8 cellular contexts compared by ENCODE assay signal in genomic region chr10:68471586-68472408, GRCh38. TPM values are rescaled to one million over a fixed set of nuclear protein-coding genes. Genes with fewer than 3 reads are reported as not detected.
DNase-seq lines count a peak whose midpoint lies in the region; ATAC-seq and TF ChIP-seq lines count a peak whose summit lies in the region.

TSS of gene DNA2 (minus strand) at chr10:68471973. CDS start at chr10:68471864, 109 bp downstream.

- no peak for TF ChIP-seq CTCF in foreskin keratinocyte (conservative IDR thresholded peaks at IDR 0.05)

- H3K27ac ChIP-seq in SJCRH30, result peak within 1 kb of the TSS; percentile 85
- H3K27ac ChIP-seq in foreskin keratinocyte, result peak within 1 kb of the TSS; percentile 79
- peak within 1 kb of the TSS; percentile 98 for H3K27ac ChIP-seq in neuronal stem cell (replicated peaks; ENCODE audit: low read length)
- H3K27ac ChIP-seq in substantia nigra (ENCODE audit: low read depth, low read length, poor library complexity, severe bottlenecking), result peak within 1 kb of the TSS; percentile 58

- peak within 1 kb of the TSS; percentile 96 for H3K23ac ChIP-seq in neuronal stem cell (ENCODE audit: low read depth, low read length, poor library complexity)

- H3K14ac ChIP-seq in neuronal stem cell (ENCODE audit: low read length), result peak within 1 kb of the TSS; percentile 63

- no peaks in the 10 kb centered on the region for H3K79me1 ChIP-seq in neuronal stem cell (ENCODE audit: low read depth, low read length)

- H2BK12ac ChIP-seq in neuronal stem cell (ENCODE audit: low read length), result no peak within 1 kb of the TSS

- WGBS in neuronal stem cell (ENCODE audit: extremely low coverage in 2 of 2, insufficient read length in 2 of 2, insufficient replicate concordance in 1 of 2), 2 donors, result no CpG with 5 or more reads among the region's 46 CpGs

- H3K9me3 ChIP-seq in SJCRH30 (replicated peaks) (no peaks in the 10 kb centered on the region), neuronal stem cell (replicated peaks in 1 of 2; ENCODE audit: control insufficient read depth in 2 of 2, insufficient read depth in 1 of 2, low read depth in 1 of 2, low read length in 2 of 2) (no peaks in the 10 kb centered on the region)

- H3K4me1 ChIP-seq in SJCRH30 (no peaks in the 10 kb centered on the region), foreskin keratinocyte (no peaks in the 10 kb centered on the region), neuronal stem cell (ENCODE audit: control insufficient read depth in 2 of 2, insufficient read depth in 1 of 2, low read depth in 1 of 2, low read length in 2 of 2) (peaks cover 2 to 5% of the 10 kb centered on the region in 2 donors)

- ATAC-seq in foreskin keratinocyte, result peak; percentile 84

- DNase-seq in GDM1 (lab: John Stamatoyannopoulos, UW) (peak; percentile 72), H7 (peak; percentile 94), M059J (ENCODE audit: low read depth) (peak; percentile 80), SJCRH30 (peak; percentile 82 to 89), foreskin keratinocyte (peak; percentile 47 to 71), neuronal stem cell (ENCODE audit: low spot score) (peak; percentile 67), substantia nigra (lab: John Stamatoyannopoulos, UW) (peak in 48 of 49 donors; percentile 4 to 74 (median 48))
- DNase-seq in activated gamma-delta T cell treated with anti-CD3 and anti-CD28 coated beads, Interleukin-2, amount 50 U/mL, for 16 hours (ENCODE audit: low read depth), result peak; percentile 54

- peak within 1 kb of the TSS; percentile 84 for H3K4me3 ChIP-seq in H7 (ENCODE audit: insufficient read depth, low read depth, low read length)
- peak within 1 kb of the TSS; percentile 75 for H3K4me3 ChIP-seq in SJCRH30
- peak within 1 kb of the TSS; percentile 75 to 94 for H3K4me3 ChIP-seq in neuronal stem cell (ENCODE audit: low read length in 2 of 2)

- no peak within 1 kb of the TSS for H2BK5ac ChIP-seq in neuronal stem cell (ENCODE audit: low read length)

- no peak within 1 kb of the TSS for H3K4ac ChIP-seq in neuronal stem cell (ENCODE audit: low read length)

- H4K91ac ChIP-seq in neuronal stem cell (ENCODE audit: low read depth, low read length, poor library complexity), result peak within 1 kb of the TSS; percentile 79

- peak within 1 kb of the TSS; percentile 43 for H4K8ac ChIP-seq in neuronal stem cell (ENCODE audit: low read depth, low read length)

- peak within 1 kb of the TSS; percentile 96 for H2AFZ ChIP-seq in neuronal stem cell (ENCODE audit: low read length)

- H3K36me3 ChIP-seq in H7 (replicated peaks; ENCODE audit: control insufficient read depth, insufficient read depth, low read length), result peaks cover 11% of the 10 kb centered on the region
- H3K36me3 ChIP-seq in SJCRH30, result peaks cover 20% of the 10 kb centered on the region
- peaks cover 7 to 31% of the 10 kb centered on the region in 2 donors for H3K36me3 ChIP-seq in neuronal stem cell (replicated peaks in 1 of 2; ENCODE audit: control insufficient read depth in 2 of 2, insufficient read depth in 2 of 2, low read length in 2 of 2)

- H3K18ac ChIP-seq in neuronal stem cell (ENCODE audit: low read length), result peak within 1 kb of the TSS; percentile 95

- H3K27me3 ChIP-seq in H7 (ENCODE audit: control insufficient read depth, insufficient read depth, low read length) (no peaks in the 10 kb centered on the region), SJCRH30 (no peaks in the 10 kb centered on the region), foreskin keratinocyte (no peaks in the 10 kb centered on the region), neuronal stem cell (ENCODE audit: control insufficient read depth in 3 of 3, insufficient read depth in 3 of 3, low read depth in 1 of 3, low read length in 3 of 3) (no peaks in the 10 kb centered on the region)

- peak within 1 kb of the TSS; percentile 80 for H3K4me2 ChIP-seq in neuronal stem cell (ENCODE audit: insufficient read depth, low read length, poor library complexity, severe bottlenecking)

- peak within 1 kb of the TSS; percentile 85 for H3K9ac ChIP-seq in neuronal stem cell (ENCODE audit: low read depth, low read length, poor library complexity)

- H2BK120ac ChIP-seq in neuronal stem cell (ENCODE audit: low read depth, low read length), result no peak within 1 kb of the TSS

- peak within 1 kb of the TSS; percentile 58 for H2AK5ac ChIP-seq in neuronal stem cell (ENCODE audit: low read depth, low read length)

- peak within 1 kb of the TSS; percentile 39 for H2BK15ac ChIP-seq in neuronal stem cell (ENCODE audit: low read length)

RNA-seq across cellular contexts. Expression of gene DNA2, which starts in this region (rescaled TPM):
- 39.4 and 48.0 TPM in 2 replicates for total RNA-seq in H7 (2014; rRNA removed; shearing (Covaris generic))
- total RNA-seq in M059J (2014; rRNA removed; shearing (Covaris generic)), result 11.9 and 23.2 TPM in 2 replicates
- 38.3 and 45.5 TPM in 2 replicates for total RNA-seq in SJCRH30 (2014; rRNA removed; shearing (Covaris generic))
- total RNA-seq in foreskin keratinocyte, result 10.6 and 14.7 TPM in 2 replicates
- 2.2 and 4.0 TPM in 2 replicates for polyA plus RNA-seq in foreskin keratinocyte
- polyA plus RNA-seq in neuronal stem cell (2013, experiment 1 of 2), result 20.9 TPM
- polyA plus RNA-seq in neuronal stem cell (2013, experiment 2 of 2), result 21.8 TPM

Comparison
In these comparisons a context has a peak if more than half of its experiments do, and no peak if none do; other contexts are left out.
1. Peak in every context shown above with its lines: DNase-seq, ATAC-seq, H3K4me3 ChIP-seq and H3K27ac ChIP-seq.